ENCODE assay signal across 9 cellular contexts in the genomic region with DNA sequence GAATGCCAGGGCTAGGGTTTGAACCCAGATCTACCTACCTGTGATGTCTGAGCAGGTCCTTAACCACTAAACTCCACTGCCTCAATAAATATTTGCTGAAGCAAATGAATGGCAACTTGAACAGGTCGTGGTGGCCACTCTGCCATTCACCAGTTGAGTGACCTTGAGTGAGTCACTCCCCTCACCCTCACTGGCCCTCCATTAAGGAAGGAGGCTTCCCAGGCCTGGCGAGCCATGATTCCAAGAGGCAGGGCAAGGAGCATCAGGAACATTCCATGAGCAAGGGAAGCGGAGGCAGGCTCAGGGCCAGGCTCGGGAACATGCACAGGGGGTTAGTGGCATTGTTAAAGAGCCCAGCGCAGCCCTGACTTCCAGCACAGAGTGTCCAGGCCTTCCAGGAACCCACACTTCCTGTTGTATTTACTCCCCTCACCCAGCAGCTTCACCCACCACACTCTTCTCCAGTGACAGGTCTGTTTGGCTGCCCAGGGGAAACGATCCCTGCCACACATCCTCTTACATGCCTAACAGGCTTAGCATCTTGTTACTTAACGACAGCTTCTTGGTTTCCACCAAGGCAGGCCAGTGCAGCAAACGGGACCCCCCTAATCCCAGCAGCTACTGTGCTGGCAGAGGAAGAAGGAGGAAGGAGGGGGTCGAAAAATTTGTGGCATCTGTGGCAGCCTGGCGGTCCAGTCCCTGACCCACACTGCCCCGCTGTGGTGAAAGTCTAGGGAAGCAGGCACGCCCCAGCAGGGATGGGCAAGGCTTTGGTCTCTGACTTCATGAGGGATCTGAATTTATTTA.
A peak's percentile ranks its signal among the peaks of the same experiment; 100 is the strongest.
DNase-seq lines count a peak whose midpoint lies in the region; ATAC-seq and TF ChIP-seq lines count a peak whose summit lies in the region.
"Had no signal": no experiment of that assay in that cellular context is flagged by ENCODE, and none has a peak within 500 bp of the region (broad histone marks: within the 10 kb centered on the region; RNA-seq: fewer than 3 reads in every experiment).

No MANE protein-coding gene starts in this region.

- H3K36me3 ChIP-seq in DOHH2 (ENCODE audit: control insufficient read depth, low read length) = no peaks in the 10 kb centered on the region

- no peak overlapping the region for H3K27ac ChIP-seq in DOHH2 (ENCODE audit: low read depth, low read length)
- H3K27ac ChIP-seq: KMS-11 had no signal

- H3K4me2 ChIP-seq in DOHH2 (ENCODE audit: low read length) = no peak overlapping the region
- H3K4me2 ChIP-seq: KMS-11 had no signal

- H3K4me1 ChIP-seq in DOHH2 (ENCODE audit: control insufficient read depth, low read length) = no peaks in the 10 kb centered on the region

- no peak overlapping the region for H3K27ac Mint-ChIP-seq in nephron progenitor cell

- H3K27me3 Mint-ChIP-seq in nephron progenitor cell (ENCODE audit: low read depth, poor library complexity) = peaks cover 43% of the 10 kb centered on the region

- TF ChIP-seq CTCF in DOHH2 (IDR thresholded peaks at IDR 0.05; ENCODE audit: low read depth, low read length, poor library complexity, severe bottlenecking) (peak; percentile 46), nephron progenitor cell (IDR thresholded peaks at IDR 0.05) (peak; percentile 77)

- no peak overlapping the region for H3K4me3 Mint-ChIP-seq in nephron progenitor cell

- ATAC-seq in GM18858 (IDR thresholded peaks at IDR 0.05; ENCODE audit: unreplicated experiment) = no peak

- H3F3A ChIP-seq in DOHH2 (ENCODE audit: control insufficient read depth, insufficient read depth) = no peaks in the 10 kb centered on the region

- peak; percentile 54 for DNase-seq in HPDE6-E6E7 (ENCODE audit: extremely low spot score)
- peak; percentile 37 for DNase-seq in UCSD-AML1 (lab: John Stamatoyannopoulos, UW; ENCODE audit: unreplicated experiment)
- peak; percentile 67 for DNase-seq in fibroblast of gingiva (ENCODE audit: low read depth)
- DNase-seq in nephron progenitor cell = peak; percentile 78
- DNase-seq in NCI-H510A (lab: John Stamatoyannopoulos, UW) = no peak
- DNase-seq in NCI-H128 (lab: John Stamatoyannopoulos, UW; ENCODE audit: unreplicated experiment) = no peak

- H3K36me3 Mint-ChIP-seq in nephron progenitor cell (ENCODE audit: low read depth) = no peaks in the 10 kb centered on the region

- peaks cover 15% of the 10 kb centered on the region for H3K4me1 Mint-ChIP-seq in nephron progenitor cell

- no peaks in the 10 kb centered on the region for H3K9me2 ChIP-seq in DOHH2 (replicated peaks; ENCODE audit: control insufficient read depth, low read length)

- H3K4me3 ChIP-seq in DOHH2 (ENCODE audit: low read length) = no peak overlapping the region

- no peaks in the 10 kb centered on the region for H4K20me1 ChIP-seq in DOHH2 (ENCODE audit: control insufficient read depth, insufficient read depth, low read depth, low read length)

- no peaks in the 10 kb centered on the region for H3K9me3 ChIP-seq in DOHH2 (ENCODE audit: control insufficient read depth, insufficient read depth, low read length)

- 0 out of 2 replicates have a peak, but pooled peaks cover 3% of the 10 kb centered on the region for H3K27me3 ChIP-seq in DOHH2 (ENCODE audit: control insufficient read depth, low read length)

- H3K9me3 Mint-ChIP-seq in nephron progenitor cell = no peaks in the 10 kb centered on the region

- H3K79me2 ChIP-seq in DOHH2 (ENCODE audit: control insufficient read depth, low read length) = no peaks in the 10 kb centered on the region

Comparison
In these comparisons a context has a peak if more than half of its experiments do, and no peak if none do; other contexts are left out.
1. DNase-seq: peak in HPDE6-E6E7 (single experiment), UCSD-AML1 (single experiment), fibroblast of gingiva (single experiment) and nephron progenitor cell (single experiment); none in NCI-H510A (single experiment) and NCI-H128 (single experiment).